In genomic region chr15:67382723-67383122, GRCh38 we compare ENCODE assay signal across 1 cellular context.
TF ChIP-seq lines count a peak whose summit lies in the region.

No MANE protein-coding gene starts in this region.

TF ChIP-seq in K562, 482 proteins besides CTCF, POLR2A, EP300 and RAD21 (continued from another document):
- TF ChIP-seq ZNF609 (CRISPR knock-in tag; IDR thresholded peaks at IDR 0.05; ENCODE audit: borderline replicate concordance) = no peak
- no peak for TF ChIP-seq ZNF507 (tag; conservative IDR thresholded peaks at IDR 0.05)
- no peak for TF ChIP-seq ETV6 (IDR thresholded peaks at IDR 0.05; ENCODE audit: borderline replicate concordance in 1 of 2, low read depth in 2 of 2, low read length in 1 of 2)
- TF ChIP-seq ETV6 (CRISPR knock-in tag; IDR thresholded peaks at IDR 0.05; ENCODE audit: borderline replicate concordance) = no peak
- no peak for TF ChIP-seq FOXK1 (CRISPR knock-in tag; IDR thresholded peaks at IDR 0.05; ENCODE audit: borderline replicate concordance)
- TF ChIP-seq ZBTB7A (IDR thresholded peaks at IDR 0.05; ENCODE audit: borderline replicate concordance, control insufficient read depth, low read depth, low read length) = no peak
- TF ChIP-seq POLR2B (IDR thresholded peaks at IDR 0.05; ENCODE audit: low read depth, partially characterized antibody) = no peak
- TF ChIP-seq HDAC1 (IDR thresholded peaks at IDR 0.05) = no peak
- TF ChIP-seq ZNF445 (CRISPR knock-in tag; IDR thresholded peaks at IDR 0.05; ENCODE audit: low read depth) = no peak
- TF ChIP-seq E2F3 (CRISPR knock-in tag; IDR thresholded peaks at IDR 0.05) = no peak
- no peak for TF ChIP-seq RBM34 (IDR thresholded peaks at IDR 0.05; ENCODE audit: borderline replicate concordance, insufficient read depth, low read length)
- TF ChIP-seq MEF2A (IDR thresholded peaks at IDR 0.05; ENCODE audit: control insufficient read depth, low read depth, low read length) = no peak
- peak in 1 of 2 experiments; percentile 53; a peak in 1 of 4 replicates for TF ChIP-seq FOXA3 (CRISPR knock-in tag; conservative IDR thresholded peaks at IDR 0.05 in 1 of 2, IDR thresholded peaks at IDR 0.05 in 1 of 2)
- peak; percentile 87 for TF ChIP-seq ZKSCAN8 (CRISPR knock-in tag; IDR thresholded peaks at IDR 0.05)
- no peak for TF ChIP-seq ERF (CRISPR knock-in tag; IDR thresholded peaks at IDR 0.05)
- no peak for TF ChIP-seq ZNF512 (tag; IDR thresholded peaks at IDR 0.05)
- no peak for TF ChIP-seq E2F4 (CRISPR knock-in tag; IDR thresholded peaks at IDR 0.05; ENCODE audit: low read depth)
- TF ChIP-seq RBM22 (IDR thresholded peaks at IDR 0.05; ENCODE audit: low read depth, low read length, poor library complexity, severe bottlenecking) = no peak
- no peak for TF ChIP-seq NFXL1 (CRISPR knock-in tag; IDR thresholded peaks at IDR 0.05)
- no peak for TF ChIP-seq RBBP5 (IDR thresholded peaks at IDR 0.05; ENCODE audit: borderline replicate concordance, insufficient read depth, low read length, poor library complexity, severe bottlenecking)
- TF ChIP-seq SP2 (IDR thresholded peaks at IDR 0.05; ENCODE audit: extremely low read depth, low read depth, low read length, poor library complexity, severe bottlenecking) = no peak
- peak; percentile 48; the same call in 1 of the 2 replicates for TF ChIP-seq BACH1 (tag; IDR thresholded peaks at IDR 0.05)
- peak; percentile 83 for TF ChIP-seq MEIS2 (IDR thresholded peaks at IDR 0.05; ENCODE audit: partially characterized antibody)
- no peak for TF ChIP-seq SAP30 (IDR thresholded peaks at IDR 0.05; ENCODE audit: borderline replicate concordance, insufficient read depth, low read depth, low read length, poor library complexity, severe bottlenecking)
- TF ChIP-seq ATF1 (CRISPR knock-in tag; IDR thresholded peaks at IDR 0.05) = no peak
- TF ChIP-seq ATF1 (tag; IDR thresholded peaks at IDR 0.05) = peak; percentile 44; the same call in 1 of the 2 replicates
- TF ChIP-seq STAT5A (IDR thresholded peaks at IDR 0.05; ENCODE audit: borderline replicate concordance, low read length) = no peak
- no peak for TF ChIP-seq EZH2 (IDR thresholded peaks at IDR 0.05; ENCODE audit: borderline replicate concordance, low read depth, low read length)
- no peak for TF ChIP-seq SMARCE1 (IDR thresholded peaks at IDR 0.05)
- TF ChIP-seq USF2 (CRISPR knock-in tag; IDR thresholded peaks at IDR 0.05) = no peak
- TF ChIP-seq, protein P1, sequence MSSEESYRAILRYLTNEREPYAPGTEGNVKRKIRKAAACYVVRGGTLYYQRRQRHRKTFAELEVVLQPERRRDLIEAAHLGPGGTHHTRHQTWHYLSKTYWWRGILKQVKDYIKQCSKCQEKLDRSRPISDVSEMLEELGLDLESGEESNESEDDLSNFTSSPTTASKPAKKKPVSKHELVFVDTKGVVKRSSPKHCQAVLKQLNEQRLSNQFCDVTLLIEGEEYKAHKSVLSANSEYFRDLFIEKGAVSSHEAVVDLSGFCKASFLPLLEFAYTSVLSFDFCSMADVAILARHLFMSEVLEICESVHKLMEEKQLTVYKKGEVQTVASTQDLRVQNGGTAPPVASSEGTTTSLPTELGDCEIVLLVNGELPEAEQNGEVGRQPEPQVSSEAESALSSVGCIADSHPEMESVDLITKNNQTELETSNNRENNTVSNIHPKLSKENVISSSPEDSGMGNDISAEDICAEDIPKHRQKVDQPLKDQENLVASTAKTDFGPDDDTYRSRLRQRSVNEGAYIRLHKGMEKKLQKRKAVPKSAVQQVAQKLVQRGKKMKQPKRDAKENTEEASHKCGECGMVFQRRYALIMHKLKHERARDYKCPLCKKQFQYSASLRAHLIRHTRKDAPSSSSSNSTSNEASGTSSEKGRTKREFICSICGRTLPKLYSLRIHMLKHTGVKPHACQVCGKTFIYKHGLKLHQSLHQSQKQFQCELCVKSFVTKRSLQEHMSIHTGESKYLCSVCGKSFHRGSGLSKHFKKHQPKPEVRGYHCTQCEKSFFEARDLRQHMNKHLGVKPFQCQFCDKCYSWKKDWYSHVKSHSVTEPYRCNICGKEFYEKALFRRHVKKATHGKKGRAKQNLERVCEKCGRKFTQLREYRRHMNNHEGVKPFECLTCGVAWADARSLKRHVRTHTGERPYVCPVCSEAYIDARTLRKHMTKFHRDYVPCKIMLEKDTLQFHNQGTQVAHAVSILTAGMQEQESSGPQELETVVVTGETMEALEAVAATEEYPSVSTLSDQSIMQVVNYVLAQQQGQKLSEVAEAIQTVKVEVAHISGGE (CRISPR knock-in tag; IDR thresholded peaks at IDR 0.05) = no peak
- TF ChIP-seq NUFIP1 (IDR thresholded peaks at IDR 0.05; ENCODE audit: partially characterized antibody) = no peak
- TF ChIP-seq ZFX (CRISPR knock-in tag; IDR thresholded peaks at IDR 0.05) = no peak
- TF ChIP-seq KLF6 (CRISPR knock-in tag; IDR thresholded peaks at IDR 0.05; ENCODE audit: borderline replicate concordance) = no peak
- no peak for TF ChIP-seq ZNF785 (CRISPR knock-in tag; IDR thresholded peaks at IDR 0.05)
